In the genomic region with DNA sequence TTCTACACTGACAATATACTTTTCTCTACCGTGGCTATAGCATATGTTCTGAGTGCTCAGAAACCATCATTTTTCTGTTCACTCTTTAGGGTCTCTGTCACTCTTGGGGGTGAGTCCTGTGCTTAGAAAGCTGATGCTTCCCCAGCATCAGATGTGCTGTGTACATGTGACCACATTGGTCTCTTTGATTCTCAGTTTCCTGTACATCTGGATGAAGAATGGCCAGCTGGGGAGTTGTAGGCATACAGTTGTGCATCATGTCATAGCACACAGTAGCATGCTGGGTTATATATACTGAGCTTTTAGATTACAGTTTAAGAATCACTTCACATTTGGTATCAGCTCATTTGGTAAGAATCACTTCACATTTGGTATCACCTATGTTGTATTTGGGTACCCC, we compare ENCODE assay signal across 18 cellular contexts.
"Had no signal": no experiment of that assay in that cellular context is flagged by ENCODE, and none has a peak within 500 bp of the region (broad histone marks: within the 10 kb centered on the region; RNA-seq: fewer than 3 reads in every experiment).

No MANE protein-coding gene starts in this region.

- H3K4me3 Mint-ChIP-seq: memory B cell; nephron; neural progenitor cell; stimulated activated naive B cell treated with anti-CD40 and anti-IgM and Interleukin-4, amounts not matched to agents 10 μg/mL and 1 μg/mL and 100 μg/mL, for 72 hours; stimulated activated naive CD8-positive, alpha-beta T cell treated with anti-CD3 and anti-CD28 coated beads, Interleukin-15, Interleukin-2, amounts not matched to agents 100 ng/mL and 50 ng/mL, for 24 hours had no signal

- H3K36me3 Mint-ChIP-seq: memory B cell; neural progenitor cell; stimulated activated naive B cell treated with anti-CD40 and anti-IgM and Interleukin-4, amounts not matched to agents 10 μg/mL and 1 μg/mL and 100 μg/mL, for 72 hours had no signal

- H3K27me3 Mint-ChIP-seq: progenitor cell of endocrine pancreas had no signal

- H3K27ac Mint-ChIP-seq: memory B cell; nephron; neural progenitor cell; progenitor cell of endocrine pancreas; stimulated activated naive B cell treated with anti-CD40 and anti-IgM and Interleukin-4, amounts not matched to agents 10 μg/mL and 1 μg/mL and 100 μg/mL, for 72 hours; stimulated activated naive CD8-positive, alpha-beta T cell treated with anti-CD3 and anti-CD28 coated beads, Interleukin-15, Interleukin-2, amounts not matched to agents 100 ng/mL and 50 ng/mL, for 24 hours had no signal

- H3K9me3 Mint-ChIP-seq: memory B cell; nephron; neural progenitor cell; stimulated activated naive CD8-positive, alpha-beta T cell treated with anti-CD3 and anti-CD28 coated beads, Interleukin-15, Interleukin-2, amounts not matched to agents 100 ng/mL and 50 ng/mL, for 24 hours had no signal

- H3K4me1 Mint-ChIP-seq: neural progenitor cell had no signal

- FAIRE-seq: frontal cortex, keratinocyte, urothelium cell line had no signal

- ATAC-seq: sciatic nerve; stimulated activated naive B cell treated with anti-CD40 and anti-IgM and Interleukin-4, amounts not matched to agents 10 μg/mL and 1 μg/mL and 100 μg/mL, for 72 hours had no signal

- DNase-seq: dermis blood vessel endothelial cell; effector memory CD4-positive, alpha-beta T cell; erythroblast; esophagus squamous epithelium; hypothalamus; stimulated activated CD4-positive, alpha-beta T cell treated with anti-CD3 and anti-CD28 coated beads, Interleukin-2, amount 100 ng/mL, for 24 hours; stimulated activated CD4-positive, alpha-beta T cell treated with anti-CD3 and anti-CD28 coated beads, Interleukin-4, amount 100 ng/mL, for 4 hours; stimulated activated naive B cell treated with anti-CD40 and anti-IgM and Interleukin-4, amounts not matched to agents 10 μg/mL and 1 μg/mL and 100 μg/mL, for 72 hours; upper lobe of left lung had no signal
